ENCODE assay signal across 8 cellular contexts in genomic region chr19:11088508-11089253, GRCh38. TPM values are rescaled to one million over a fixed set of nuclear protein-coding genes. Genes with fewer than 3 reads are reported as not detected.
DNase-seq lines count a peak whose midpoint lies in the region; ATAC-seq, FAIRE-seq and TF ChIP-seq lines count a peak whose summit lies in the region.

No MANE protein-coding gene starts in this region.

- RAD21 ChIA-PET in GM12878 (lab: Charles Lee; ENCODE audit: unreplicated experiment): interaction anchor here (0.5 to 2.0 kb wide), 8 partner anchors 15 to 200 kb away, joined by 3 to 10 read pairs (median 4); no protein-coding TSS in a partner anchor

- peaks cover 40% of the 10 kb centered on the region for H3K79me2 ChIP-seq in GM12878 (ENCODE audit: control insufficient read depth, insufficient read depth, low read length)
- peaks cover 42% of the 10 kb centered on the region for H3K79me2 ChIP-seq in keratinocyte (ENCODE audit: control insufficient read depth, insufficient read depth, low read length)

- WGBS in GM12878 (ENCODE audit: insufficient coverage, insufficient replicate concordance, low lambda C conversion rate, missing lambda C conversion rate): 32% methylated on average over 11 of the region's 11 CpGs

- H3K27ac ChIP-seq in GM12878 (ENCODE audit: control insufficient read depth, insufficient read depth): peak overlapping the region; percentile 90
- H3K27ac ChIP-seq in keratinocyte (ENCODE audit: control insufficient read depth, insufficient read depth, low read length): peak overlapping the region; percentile 88
- peak overlapping the region; percentile 99 for H3K27ac ChIP-seq in subcutaneous abdominal adipose tissue (ENCODE audit: low read depth, low read length)

- peaks cover 45% of the 10 kb centered on the region for H3K4me1 Mint-ChIP-seq in stimulated activated naive CD8-positive, alpha-beta T cell treated with anti-CD3 and anti-CD28 coated beads, Interleukin-15, Interleukin-2, amounts not matched to agents 100 ng/mL and 50 ng/mL, for 24 hours (ENCODE audit: low read depth)

- H3K27me3 ChIP-seq in GM12878 (replicated peaks in 1 of 2; ENCODE audit: control insufficient read depth in 2 of 2, insufficient read depth in 2 of 2, low read length in 1 of 2): no peaks in the 10 kb centered on the region
- no peaks in the 10 kb centered on the region for H3K27me3 ChIP-seq in keratinocyte (ENCODE audit: control insufficient read depth, extremely low read depth, insufficient read depth, low read length)
- H3K27me3 ChIP-seq in subcutaneous abdominal adipose tissue (ENCODE audit: control insufficient read depth in 5 of 5, insufficient read depth in 4 of 5, low read length in 5 of 5): no peaks in the 10 kb centered on the region

- POLR2A ChIA-PET in GM12878 (lab: Charles Lee): interaction anchor here (0.7 to 2.5 kb wide), 10 partner anchors 53 to 286 kb away, joined by 3 to 10 read pairs (median 4); partner anchors contain the start of genes CARM1 and SPC24

- no peaks in the 10 kb centered on the region for H3K9me3 Mint-ChIP-seq in stimulated activated naive CD8-positive, alpha-beta T cell treated with anti-CD3 and anti-CD28 coated beads, Interleukin-15, Interleukin-2, amounts not matched to agents 100 ng/mL and 50 ng/mL, for 24 hours

- H3K36me3 ChIP-seq in GM12878 (ENCODE audit: control insufficient read depth in 2 of 2, insufficient read depth in 2 of 2, low read length in 1 of 2) (peaks cover 0 to 2% of the 10 kb centered on the region in 2 experiments; a peak in 1 of 4 replicates), keratinocyte (ENCODE audit: control insufficient read depth in 2 of 2, extremely low read depth in 1 of 2, insufficient read depth in 2 of 2, low read length in 2 of 2) (peaks cover 14 to 24% of the 10 kb centered on the region in 2 experiments), subcutaneous abdominal adipose tissue (ENCODE audit: control insufficient read depth in 5 of 5, insufficient read depth in 5 of 5, low read length in 5 of 5) (peaks cover 0 to under 1% (median 0%) of the 10 kb centered on the region in 5 donors)

- H3K4me3 Mint-ChIP-seq in stimulated activated naive CD8-positive, alpha-beta T cell treated with anti-CD3 and anti-CD28 coated beads, Interleukin-15, Interleukin-2, amounts not matched to agents 100 ng/mL and 50 ng/mL, for 24 hours: peak overlapping the region; percentile 91

- TF ChIP-seq CTCF in GM12878 (IDR thresholded peaks at IDR 0.05 in 2 of 3, conservative IDR thresholded peaks at IDR 0.05 in 1 of 3; ENCODE audit: control insufficient read depth in 2 of 3, extremely low read depth in 1 of 3, insufficient read depth in 1 of 3, low read depth in 3 of 3, low read length in 3 of 3) (no peak), keratinocyte (optimal IDR thresholded peaks at IDR 0.05 in 1 of 3, IDR thresholded peaks at IDR 0.05 in 1 of 3, conservative IDR thresholded peaks at IDR 0.05 in 1 of 3; ENCODE audit: extremely low read depth in 1 of 3, insufficient read depth in 2 of 3, low read length in 3 of 3) (no peak)

- intact Hi-C loops in GM12878 (cut with micrococcal nuclease; ENCODE audit: unreplicated experiment): loop anchor here (1.0 to 2.0 kb wide), 2 partner anchors 39 to 52 kb away; no protein-coding TSS in a partner anchor

- H3K9me3 ChIP-seq in GM12878 (replicated peaks; ENCODE audit: control insufficient read depth, insufficient read depth, low read length): no peaks in the 10 kb centered on the region
- no peaks in the 10 kb centered on the region for H3K9me3 ChIP-seq in keratinocyte (ENCODE audit: control insufficient read depth, low read depth, low read length)
- no peaks in the 10 kb centered on the region for H3K9me3 ChIP-seq in subcutaneous abdominal adipose tissue (ENCODE audit: control insufficient read depth in 5 of 5, low read length in 5 of 5)

- CTCF ChIA-PET in GM12878 (lab: Yijun Ruan, JAX): interaction anchor here (0.9 to 1.6 kb wide), 9 partner anchors 38 to 292 kb away, joined by 3 to 8 read pairs (median 3); no protein-coding TSS in a partner anchor

- no peak for TF ChIP-seq RAD21 in GM12878 (IDR thresholded peaks at IDR 0.05; ENCODE audit: insufficient read depth, low read depth, low read length)

- no peak for FAIRE-seq in GM12878 (lab: Jason Lieb, UNC)
- FAIRE-seq in keratinocyte (lab: Jason Lieb, UNC): no peak

- no peak for TF ChIP-seq POLR2A in GM12878 (IDR thresholded peaks at IDR 0.05; ENCODE audit: low read depth, low read length)

- H3K9ac ChIP-seq in GM12878 (ENCODE audit: control insufficient read depth, insufficient read depth, low read length): peak overlapping the region; percentile 87
- peak overlapping the region; percentile 94 for H3K9ac ChIP-seq in keratinocyte (ENCODE audit: control insufficient read depth, extremely low read depth, insufficient read depth, low read length)
- peak overlapping the region; percentile 51 to 86 (median 80) for H3K9ac ChIP-seq in subcutaneous abdominal adipose tissue (ENCODE audit: low read length in 5 of 5)

- H3K36me3 Mint-ChIP-seq in stimulated activated naive CD8-positive, alpha-beta T cell treated with anti-CD3 and anti-CD28 coated beads, Interleukin-15, Interleukin-2, amounts not matched to agents 100 ng/mL and 50 ng/mL, for 24 hours (ENCODE audit: low read depth): peaks cover 12% of the 10 kb centered on the region

- H3K4me3 ChIP-seq in GM12878 (peak overlapping the region; percentile 91), keratinocyte (ENCODE audit: control insufficient read depth in 2 of 3, extremely low read depth in 1 of 3, insufficient read depth in 2 of 3, low read depth in 1 of 3, low read length in 3 of 3) (peak overlapping the region; percentile 85 to 98 (median 87)), subcutaneous abdominal adipose tissue (ENCODE audit: low read depth in 1 of 5, low read length in 5 of 5) (peak overlapping the region; percentile 77 to 90 (median 79))

- H2AFZ ChIP-seq in GM12878 (ENCODE audit: control insufficient read depth, low read depth, low read length) (peak overlapping the region; percentile 73), keratinocyte (ENCODE audit: control insufficient read depth, low read length) (peak overlapping the region; percentile 16)

- in situ Hi-C loops in GM12878 (cut with MboI): no loop called here

- H3K4me1 ChIP-seq in GM12878 (ENCODE audit: control insufficient read depth, insufficient read depth, low read length): peaks cover 22% of the 10 kb centered on the region
- H3K4me1 ChIP-seq in keratinocyte (ENCODE audit: control insufficient read depth, extremely low read depth, insufficient read depth, low read length): peaks cover 50% of the 10 kb centered on the region
- peaks cover 12 to 72% (median 48%) of the 10 kb centered on the region in 5 donors for H3K4me1 ChIP-seq in subcutaneous abdominal adipose tissue (ENCODE audit: control insufficient read depth in 5 of 5, insufficient read depth in 5 of 5, low read length in 5 of 5)

- SMC1A ChIA-PET in GM12878 (lab: Charles Lee; ENCODE audit: uncharacterized antibody, unreplicated experiment): interaction anchor here (0.6 to 3.3 kb wide), 8 partner anchors 12 to 293 kb away, joined by 3 to 13 read pairs (median 4); no protein-coding TSS in a partner anchor

- H3K9me1 ChIP-seq in keratinocyte (ENCODE audit: control insufficient read depth, extremely low read depth, insufficient read depth, low read length): no peaks in the 10 kb centered on the region

- dilution Hi-C loops in keratinocyte (cut with MboI; ENCODE audit: extremely low pct_ligation_motif_present, low sequenced_read_pairs): no loop called here

- TF ChIP-seq EP300 in GM12878 (IDR thresholded peaks at IDR 0.05; ENCODE audit: borderline replicate concordance in 1 of 2, control insufficient read depth in 1 of 2, low read depth in 2 of 2, low read length in 2 of 2): no peak

- TSS peak; percentile 92 for BruUV-seq in GM12878 (replicated peaks; lab: Mats Ljungman, UMichigan)

- H4K20me1 ChIP-seq in GM12878 (ENCODE audit: control insufficient read depth, insufficient read depth): no peaks in the 10 kb centered on the region; the same call in 1 of the 2 replicates
- H4K20me1 ChIP-seq in keratinocyte (ENCODE audit: control insufficient read depth, extremely low read depth, insufficient read depth, low read length): peaks cover 15% of the 10 kb centered on the region

- peak overlapping the region; percentile 96 for H3K27ac Mint-ChIP-seq in stimulated activated naive CD8-positive, alpha-beta T cell treated with anti-CD3 and anti-CD28 coated beads, Interleukin-15, Interleukin-2, amounts not matched to agents 100 ng/mL and 50 ng/mL, for 24 hours

- H3K4me2 ChIP-seq in GM12878 (ENCODE audit: control insufficient read depth, insufficient read depth) (peak overlapping the region; percentile 77), keratinocyte (ENCODE audit: control insufficient read depth, extremely low read depth, insufficient read depth, low read depth, low read length) (peak overlapping the region; percentile 94)

- no peak for DNase-seq in stimulated activated naive CD8-positive, alpha-beta T cell treated with anti-CD3 and anti-CD28 coated beads, Interleukin-15, Interleukin-2, amounts not matched to agents 100 U/mL and 50 U/mL, for 24 hours
- DNase-seq in GM12878 (ENCODE audit: low read depth, low spot score) (no peak), keratinocyte (ENCODE audit: low read depth, low spot score) (no peak), NCI-H2081 treated with DMSO at 0.1 percent for 48 hours (lab: John Stamatoyannopoulos, UW) (no peak)
- DNase-seq in effector CD4-positive, alpha-beta T cell: no peak

- no peaks in the 10 kb centered on the region for H3K27me3 Mint-ChIP-seq in stimulated activated naive CD8-positive, alpha-beta T cell treated with anti-CD3 and anti-CD28 coated beads, Interleukin-15, Interleukin-2, amounts not matched to agents 100 ng/mL and 50 ng/mL, for 24 hours

- no peak for ATAC-seq in stimulated activated naive CD8-positive, alpha-beta T cell treated with anti-CD3 and anti-CD28 coated beads, Interleukin-15, Interleukin-2, amounts not matched to agents 100 U/mL and 50 U/mL, for 24 hours
- no peak for ATAC-seq in GM12878
- ATAC-seq in HG03354 (IDR thresholded peaks at IDR 0.05; ENCODE audit: poor library complexity, severe bottlenecking, unreplicated experiment): no peak

RNA-seq across cellular contexts. Expression of gene LDLR, which starts 0.6 kb away (rescaled TPM):
- total RNA-seq in GM12878 (2013; cell fraction: nucleolus; rRNA removed): 218 and 237 TPM in 2 replicates
- 39.0 and 43.4 TPM in 2 replicates for total RNA-seq in GM12878 (2014; rRNA removed)
- 29.4 and 30.7 TPM in 2 replicates for total RNA-seq in GM12878 (2014; rRNA removed; fragmentation: Illumina TruSeq; extraction: Trizol)
- total RNA-seq in GM12878 (2021): 56.8 and 59.2 TPM in 2 replicates
- polyA plus RNA-seq in GM12878 (2011; ENCODE audit: low read depth): 13.2 TPM
- polyA plus RNA-seq in GM12878 (2011; rRNA removed): 19.4 and 42.8 TPM in 2 replicates
- 34.6 and 36.3 TPM in 2 replicates for polyA plus RNA-seq in GM12878 (2011; cell fraction: cytosol; rRNA removed)
- polyA plus RNA-seq in GM12878 (2011; cell fraction: nucleus; rRNA removed): 49.0 and 57.5 TPM in 2 replicates
- 26.4 and 34.5 TPM in 2 replicates for polyA plus RNA-seq in GM12878 (2012)
- polyA plus RNA-seq in GM12878 (2014; fragmentation: Illumina TruSeq; extraction: Trizol): 23.1 and 25.3 TPM in 2 replicates
- polyA plus RNA-seq in GM12878 (2014; fragmentation: Nextera tagmentation; extraction: Ambion mirVana): 10 to 100 TPM; 11.3 to 15.9 TPM
- 26.7 and 38.4 TPM in 2 replicates for polyA plus RNA-seq in GM12878 (2014; rRNA removed)
- polyA plus RNA-seq in GM12878 (2016; fragmentation: Nextera tagmentation; extraction: Ambion mirVana): 10 to 100 TPM; 17.1 to 18.5 TPM
- polyA minus RNA-seq in GM12878 (2011; rRNA and poly(A)+ RNA removed): 95.8 and 116 TPM in 2 replicates
- polyA minus RNA-seq in GM12878 (2011; cell fraction: cytosol; rRNA and poly(A)+ RNA removed): 39.6 and 41.5 TPM in 2 replicates
- polyA minus RNA-seq in GM12878 (2011; cell fraction: nucleus; rRNA and poly(A)+ RNA removed): 80.6 and 135 TPM in 2 replicates
- polyA plus RNA-seq in keratinocyte: 182 to 325 TPM (median 241 TPM) in 3 replicates
- polyA plus RNA-seq in keratinocyte (2011; ENCODE audit: low read depth): 88.4 TPM
- 106 and 112 TPM in 2 replicates for polyA plus RNA-seq in keratinocyte (2011; cell fraction: cytosol; rRNA removed)
- 592 and 620 TPM in 2 replicates for polyA plus RNA-seq in keratinocyte (2011; cell fraction: nucleus; rRNA removed)
- 111 and 279 TPM in 2 replicates for polyA plus RNA-seq in keratinocyte (2012; ENCODE audit: low replicate concordance)
- polyA minus RNA-seq in keratinocyte: 329 to 852 TPM (median 451 TPM) in 3 replicates
- polyA minus RNA-seq in keratinocyte (2011; cell fraction: cytosol; rRNA and poly(A)+ RNA removed): 266 TPM
- 877 and 920 TPM in 2 replicates for polyA minus RNA-seq in keratinocyte (2011; cell fraction: nucleus; rRNA and poly(A)+ RNA removed)
